9 cellular contexts compared by ENCODE assay signal in genomic region chr19:42386974-42387707, GRCh38. TPM values are rescaled to one million over a fixed set of nuclear protein-coding genes. Genes with fewer than 3 reads are reported as not detected.
A peak's percentile ranks its signal among the peaks of the same experiment; 100 is the strongest.
DNase-seq lines count a peak whose midpoint lies in the region; ATAC-seq and TF ChIP-seq lines count a peak whose summit lies in the region.
"Had no signal": no experiment of that assay in that cellular context is flagged by ENCODE, and none has a peak within 500 bp of the region (broad histone marks: within the 10 kb centered on the region; RNA-seq: fewer than 3 reads in every experiment).

No MANE protein-coding gene starts in this region.

- H4K20me1 ChIP-seq in MM.1S (ENCODE audit: insufficient read depth, low read length), result no peaks in the 10 kb centered on the region

- no peak overlapping the region; the same call in 1 of the 2 replicates for H3K4me3 ChIP-seq in GM06990 (replicated peaks; ENCODE audit: low read depth, low read length)
- peak overlapping the region; percentile 76 for H3K4me3 ChIP-seq in MM.1S (ENCODE audit: low read length)
- peak overlapping the region; percentile 67 for H3K4me3 ChIP-seq in SK-N-MC
- H3K4me3 ChIP-seq in rectal smooth muscle tissue (ENCODE audit: low read length), result peak overlapping the region; percentile 63

- H3K9me3 ChIP-seq in MM.1S (replicated peaks; ENCODE audit: insufficient read depth, low read length) (no peaks in the 10 kb centered on the region), SK-N-MC (ENCODE audit: low read depth, low read length) (no peaks in the 10 kb centered on the region)

- ATAC-seq in GM18505 (IDR thresholded peaks at IDR 0.05; ENCODE audit: unreplicated experiment) (no peak), GM19035 (IDR thresholded peaks at IDR 0.05; ENCODE audit: unreplicated experiment) (no peak)

- peak overlapping the region; percentile 95 for H3K4me2 ChIP-seq in MM.1S (ENCODE audit: low read depth, low read length)

- H3K36me3 ChIP-seq in GM06990 (ENCODE audit: control insufficient read depth, insufficient read depth, low read length) (no peaks in the 10 kb centered on the region), MM.1S (replicated peaks; ENCODE audit: insufficient read depth, low read length) (no peaks in the 10 kb centered on the region), SK-N-MC (ENCODE audit: insufficient read depth, low read length) (no peaks in the 10 kb centered on the region), rectal smooth muscle tissue (ENCODE audit: control insufficient read depth, insufficient read depth, low read length) (no peaks in the 10 kb centered on the region)

- intact Hi-C loops in cardiac septum (cut with DNase I), result no loop called here

- TF ChIP-seq CTCF in GM06990 (IDR thresholded peaks at IDR 0.05; ENCODE audit: insufficient read depth, low read length, poor library complexity, severe bottlenecking), result peak; percentile 48
- peak; percentile 70 for TF ChIP-seq CTCF in MM.1S (IDR thresholded peaks at IDR 0.05; ENCODE audit: low read length)

- H3K27me3 ChIP-seq in GM06990 (replicated peaks; ENCODE audit: control insufficient read depth, insufficient read depth, low read length), result no peaks in the 10 kb centered on the region; the same call in 1 of the 2 replicates
- peaks cover 41% of the 10 kb centered on the region for H3K27me3 ChIP-seq in MM.1S (replicated peaks; ENCODE audit: insufficient read depth, low read length)
- H3K27me3 ChIP-seq in rectal smooth muscle tissue (ENCODE audit: control insufficient read depth, insufficient read depth, low read length), result peaks cover 15% of the 10 kb centered on the region

- no peak for TF ChIP-seq POLR2A in GM18505 (IDR thresholded peaks at IDR 0.05; ENCODE audit: borderline replicate concordance, extremely low read depth, insufficient read depth, insufficient read length)

- H3F3A ChIP-seq in MM.1S (ENCODE audit: insufficient read depth, low read length), result no peaks in the 10 kb centered on the region

- no peaks in the 10 kb centered on the region for H3K4me1 ChIP-seq in MM.1S (ENCODE audit: low read length)
- H3K4me1 ChIP-seq in rectal smooth muscle tissue (ENCODE audit: control insufficient read depth, insufficient read depth, low read length), result no peaks in the 10 kb centered on the region

- H3K27ac ChIP-seq in MM.1S (ENCODE audit: low read length) (no peak overlapping the region), SK-N-MC (no peak overlapping the region), rectal smooth muscle tissue (ENCODE audit: low read depth, low read length) (no peak overlapping the region)

- H3K9me2 ChIP-seq in MM.1S (replicated peaks; ENCODE audit: insufficient read depth, low read length), result no peaks in the 10 kb centered on the region

- H3K9ac ChIP-seq in MM.1S (ENCODE audit: low read length), result peak overlapping the region; percentile 30; the same call in 1 of the 2 replicates
- H3K9ac ChIP-seq in SK-N-MC (ENCODE audit: insufficient read length), result no peak overlapping the region
- no peak overlapping the region for H3K9ac ChIP-seq in rectal smooth muscle tissue (ENCODE audit: low read length)

- DNase-seq in GM06990 (ENCODE audit: extremely low read depth, insufficient read length), result peak; percentile 70
- DNase-seq in MM.1S, result peak; percentile 64
- DNase-seq in SK-N-MC (ENCODE audit: low read depth, low spot score), result no peak
- DNase-seq in activated naive CD4-positive, alpha-beta T cell treated with anti-CD3 and anti-CD28 coated beads, Interleukin-2, amount 50 U/mL, for 16 hours, result peak; percentile 74
- peak; percentile 86 for DNase-seq in cardiac septum (ENCODE audit: low spot score)

- peak overlapping the region; percentile 76 for H2AFZ ChIP-seq in MM.1S (ENCODE audit: low read length)

- H3K79me2 ChIP-seq in MM.1S (ENCODE audit: low read length), result no peaks in the 10 kb centered on the region

RNA-seq across cellular contexts. Expression of gene CNFN, which starts 3.0 kb away (rescaled TPM):
- 0.67 TPM for total RNA-seq in cardiac septum
- total RNA-seq: pulmonary artery endothelial cell had no signal

RNA-seq across cellular contexts. Expression of gene LIPE, which starts 40.0 kb away (rescaled TPM):
- 54.9 TPM for total RNA-seq in cardiac septum

RNA-seq across cellular contexts. Expression of gene CXCL17, which starts 55.6 kb away (rescaled TPM):
- not detected for total RNA-seq in cardiac septum
- total RNA-seq: pulmonary artery endothelial cell had no signal
